In the genomic region with DNA sequence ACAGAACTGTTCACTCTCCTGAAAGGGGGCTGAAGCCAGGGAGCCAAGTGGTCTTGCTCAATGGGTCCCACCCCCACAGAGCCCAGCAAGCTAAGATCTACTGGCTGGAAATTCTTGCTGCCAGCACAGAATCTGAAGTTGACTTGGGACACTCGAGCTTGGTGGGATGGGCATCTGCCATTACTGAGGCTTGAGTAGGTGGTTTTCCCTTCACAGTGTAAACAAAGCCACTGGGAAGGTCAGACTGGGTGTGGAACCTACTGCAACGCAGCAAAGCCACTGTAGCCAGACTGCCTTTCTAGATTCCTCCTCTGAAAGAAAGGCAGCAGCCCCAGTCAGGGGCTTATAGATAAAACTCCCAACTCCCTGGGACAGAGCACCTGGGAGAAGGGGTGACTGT, we compare ENCODE assay signal across 4 cellular contexts. TPM values are rescaled to one million over a fixed set of nuclear protein-coding genes. Genes with fewer than 3 reads are reported as not detected.
"Had no signal": no experiment of that assay in that cellular context is flagged by ENCODE, and none has a peak within 500 bp of the region (broad histone marks: within the 10 kb centered on the region; RNA-seq: fewer than 3 reads in every experiment).

No MANE protein-coding gene starts in this region.

RNA-seq across cellular contexts. Expression of gene STMND1, which starts 28.3 kb away (rescaled TPM):
- total RNA-seq: LHCN-M2, M059J, MCF 10A, NCI-H460 had no signal
